Comparison of ENCODE assay signal across 10 cellular contexts in the genomic region with DNA sequence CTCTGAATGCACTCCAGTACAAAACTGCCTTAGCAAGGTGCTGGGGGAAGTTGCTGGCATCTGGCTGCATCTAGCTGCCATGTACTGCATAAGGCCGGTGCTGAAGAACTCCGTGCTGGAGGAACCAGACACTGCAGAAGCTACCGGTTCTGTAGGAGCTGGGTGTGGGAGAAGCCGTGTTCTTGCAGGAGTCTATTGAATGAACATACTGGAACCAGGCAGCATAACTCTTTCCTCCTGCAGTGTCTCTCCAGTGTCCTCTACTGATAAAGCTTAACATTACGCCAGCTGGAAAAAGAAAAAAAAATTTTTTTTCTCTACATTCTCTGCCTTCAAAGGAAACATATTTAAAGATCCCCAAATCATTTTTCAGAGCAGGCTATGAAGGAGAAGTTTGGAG. TPM values are rescaled to one million over a fixed set of nuclear protein-coding genes. Genes with fewer than 3 reads are reported as not detected.
DNase-seq lines count a peak whose midpoint lies in the region; ATAC-seq and TF ChIP-seq lines count a peak whose summit lies in the region.
"Had no signal": no experiment of that assay in that cellular context is flagged by ENCODE, and none has a peak within 500 bp of the region (broad histone marks: within the 10 kb centered on the region; RNA-seq: fewer than 3 reads in every experiment).

No MANE protein-coding gene starts in this region.

- H3K9me3 ChIP-seq in stomach (no peaks in the 10 kb centered on the region), transverse colon (no peaks in the 10 kb centered on the region)

- no peaks in the 10 kb centered on the region for H3K27me3 ChIP-seq in foreskin keratinocyte
- no peaks in the 10 kb centered on the region for H3K27me3 ChIP-seq in stomach
- no peaks in the 10 kb centered on the region for H3K27me3 ChIP-seq in transverse colon

- no peak overlapping the region for H3K4me3 ChIP-seq in stomach
- no peak overlapping the region for H3K4me3 ChIP-seq in transverse colon

- intact Hi-C loops in stomach (cut with DNase I; ENCODE audit: low total_unique reads) (no loop called here), sciatic nerve (cut with DNase I) (no loop called here), transverse colon (cut with DNase I; ENCODE audit: low total_unique reads) (loop anchor here (10.0 kb wide), 1 partner anchor 51 kb away; no protein-coding TSS in a partner anchor)

- 85 to 90% (median 86%) methylated on average over 5 of the region's 5 CpGs for WGBS in stomach, 5 donors
- 83 to 100% methylated on average over 1 to 5 of the region's 5 CpGs for WGBS in transverse colon (ENCODE audit: low coverage in 1 of 2), 2 donors

- H3K27ac ChIP-seq in 22Rv1 (no peak overlapping the region), foreskin keratinocyte (no peak overlapping the region), stomach (no peak overlapping the region), transverse colon (no peak overlapping the region)

- no peak for TF ChIP-seq POLR2A in stomach (IDR thresholded peaks at IDR 0.05)
- TF ChIP-seq POLR2A in transverse colon (IDR thresholded peaks at IDR 0.05): no peak

- H3K36me3 ChIP-seq in stomach (peaks cover 0 to 66% (median 42%) of the 10 kb centered on the region in 4 donors), transverse colon (peaks cover 0 to 22% (median 8%) of the 10 kb centered on the region in 4 donors)

- DNase-seq in EL (peak; percentile 4), RKO (ENCODE audit: low spot score) (peak; percentile 21), foreskin keratinocyte (no peak), stomach (no peak), epidermal melanocyte (ENCODE audit: insufficient read length, low spot score) (no peak), sciatic nerve (ENCODE audit: low spot score) (no peak), transverse colon (no peak)
- DNase-seq: NCI-H345, right cardiac atrium had no signal

- in situ Hi-C loops in transverse colon (cut with MboI; ENCODE audit: low pct_ligation_motif_present in 1 of 4, low pct_unique_long_range_greater_than_20kb in 1 of 4, low sequenced_read_pairs in 3 of 4): no loop called here

- ATAC-seq in foreskin keratinocyte: peak; percentile 46
- ATAC-seq in sciatic nerve: no peak

- TF ChIP-seq CTCF in 22Rv1 (IDR thresholded peaks at IDR 0.05) (peak; percentile 45), foreskin keratinocyte (conservative IDR thresholded peaks at IDR 0.05) (peak; percentile 55), stomach (IDR thresholded peaks at IDR 0.05) (no peak), transverse colon (IDR thresholded peaks at IDR 0.05) (peak in 1 of 5 experiments; percentile 14)

- no peaks in the 10 kb centered on the region for H3K4me1 ChIP-seq in foreskin keratinocyte
- H3K4me1 ChIP-seq in stomach: no peaks in the 10 kb centered on the region
- H3K4me1 ChIP-seq in transverse colon: no peaks in the 10 kb centered on the region

- TF ChIP-seq EP300 in stomach (IDR thresholded peaks at IDR 0.05): no peak
- no peak for TF ChIP-seq EP300 in transverse colon (IDR thresholded peaks at IDR 0.05; ENCODE audit: low read depth)

RNA-seq across cellular contexts. Expression of a gene that starts 38.5 kb away (rescaled TPM):
- total RNA-seq in foreskin keratinocyte: 25.3 and 31.6 TPM in 2 replicates
- polyA plus RNA-seq in foreskin keratinocyte: 6.3 and 6.5 TPM in 2 replicates
- total RNA-seq in stomach: 10 to 100 TPM; 17.5 to 87.6 (median 60.4) TPM
- polyA plus RNA-seq in stomach: 10 to 100 TPM in 1 of 3 donors, 1 to 10 TPM in 2; 3.1 to 14.1 (median 5.2) TPM
- 30.3 TPM for total RNA-seq in sciatic nerve
- total RNA-seq in transverse colon: 100 to 1,000 TPM in 3 of 4 donors, 10 to 100 TPM in 1; 88.8 to 148 (median 115) TPM

Comparison
In these comparisons a context has a peak if more than half of its experiments do, and no peak if none do; other contexts are left out.
1. CTCF ChIP-seq: peak in 22Rv1 (single experiment) and foreskin keratinocyte (single experiment); none in stomach (0 of 7).
2. DNase-seq: peak in EL (single experiment) and RKO (single experiment); none in foreskin keratinocyte (0 of 2), stomach (single experiment), epidermal melanocyte (single experiment), sciatic nerve (single experiment) and transverse colon (single experiment).